Comparison of ENCODE assay signal across 27 cellular contexts in genomic region chr4:79088991-79089705, GRCh38.
"Had no signal": no experiment of that assay in that cellular context is flagged by ENCODE, and none has a peak within 500 bp of the region (broad histone marks: within the 10 kb centered on the region; RNA-seq: fewer than 3 reads in every experiment).

No MANE protein-coding gene starts in this region.

- H3K4me3 Mint-ChIP-seq: activated B cell treated with CpG ODN at 0.5 μM for 24 hours; activated CD4-positive, alpha-beta T cell treated with anti-CD3 and anti-CD28 coated beads, Interleukin-2, amount 10 ng/mL, durations not matched to agents 24 days and 14 days; activated CD8-positive, alpha-beta memory T cell treated with anti-CD3 and anti-CD28 coated beads, Interleukin-2, amount 10 ng/mL, durations not matched to agents 7 days and 5 days; activated naive CD4-positive, alpha-beta T cell treated with anti-CD3 and anti-CD28 coated beads, Interleukin-2, amount 50 U/mL, for 24 hours; activated T-cell treated with anti-CD3 and anti-CD28 coated beads, Interleukin-2, amount 50 U/mL, for 24 hours; activated T-helper 1 cell treated with anti-CD3 and anti-CD28 coated beads, Interleukin-12 subunit alpha, Interleukin-12 subunit beta, Interleukin-2, Interleukin-4 antibody, amounts not matched to agents 30 ng/mL and 10 ng/mL and 1 ng/mL, durations not matched to agents 14 hours and 24 hours and 36 hours; T-helper 17 cell had no signal

- H3K4me3 ChIP-seq: body of pancreas, MG63, Peyer's patch, SJCRH30 had no signal

- H3K27ac ChIP-seq: body of pancreas, Peyer's patch, RWPE1, SJCRH30 had no signal

- H3K36me3 ChIP-seq: MG63, Peyer's patch, SJCRH30 had no signal

- ATAC-seq: activated CD8-positive, alpha-beta memory T cell treated with anti-CD3 and anti-CD28 coated beads, Interleukin-2, amount 10 ng/mL, durations not matched to agents 7 days and 5 days; body of pancreas; T-helper 17 cell had no signal

- H3K27me3 Mint-ChIP-seq: activated CD4-positive, alpha-beta T cell treated with anti-CD3 and anti-CD28 coated beads, Interleukin-2, amount 10 ng/mL, durations not matched to agents 24 days and 14 days; activated CD8-positive, alpha-beta memory T cell treated with anti-CD3 and anti-CD28 coated beads, Interleukin-2, amount 10 ng/mL, durations not matched to agents 7 days and 5 days; activated naive CD4-positive, alpha-beta T cell treated with anti-CD3 and anti-CD28 coated beads, Interleukin-2, amount 50 U/mL, for 24 hours; activated T-cell treated with anti-CD3 and anti-CD28 coated beads, Interleukin-2, amount 50 U/mL, for 24 hours; T-helper 17 cell had no signal

- DNase-seq: activated B cell treated with CpG ODN at 0.5 μM for 24 hours; activated CD4-positive, alpha-beta T cell treated with anti-CD3 and anti-CD28 coated beads for 1 hour; activated CD4-positive, alpha-beta T cell treated with anti-CD3 and anti-CD28 coated beads, Interleukin-2, amount 10 ng/mL, durations not matched to agents 24 days and 14 days; activated CD4-positive, alpha-beta T cell treated with anti-CD3 and anti-CD28 coated beads, Interleukin-2, amount 50 U/mL, for 48 hours; activated CD8-positive, alpha-beta memory T cell treated with anti-CD3 and anti-CD28 coated beads, Interleukin-2, amount 10 ng/mL, durations not matched to agents 7 days and 5 days; activated effector memory CD4-positive, alpha-beta T cell treated with Interleukin-2 at 50 U/mL for 16 hours; activated naive CD4-positive, alpha-beta T cell; activated T-cell treated with anti-CD3 and anti-CD28 coated beads, Interleukin-2, amount 50 U/mL, for 24 hours; aorta; body of pancreas; MG63; NCI-H1105; NCI-H1436; NCI-H1694 treated with DMSO at 0.1 percent for 48 hours; NCI-H2081; NCI-H446 treated with DMSO at 0.1 percent for 48 hours; NCI-H526; NCI-H774; NK-92 treated with Interleukin-12 subunit alpha and Interleukin-12 subunit beta, amount 100 ng/mL, for 24 hours; Peyer's patch; Right ventricle myocardium superior; SJCRH30; T-helper 17 cell; T-helper 9 cell had no signal

- H3K27me3 ChIP-seq: body of pancreas, MG63, Peyer's patch, SJCRH30 had no signal

- H3K4me1 ChIP-seq: body of pancreas, Peyer's patch had no signal

- H3K4me1 Mint-ChIP-seq: activated B cell treated with CpG ODN at 0.5 μM for 24 hours; activated CD4-positive, alpha-beta T cell treated with anti-CD3 and anti-CD28 coated beads, Interleukin-2, amount 10 ng/mL, durations not matched to agents 24 days and 14 days; activated CD8-positive, alpha-beta memory T cell treated with anti-CD3 and anti-CD28 coated beads, Interleukin-2, amount 10 ng/mL, durations not matched to agents 7 days and 5 days; activated naive CD4-positive, alpha-beta T cell treated with anti-CD3 and anti-CD28 coated beads, Interleukin-2, amount 50 U/mL, for 24 hours; T-helper 17 cell had no signal

- H3K9me3 Mint-ChIP-seq: activated B cell treated with CpG ODN at 0.5 μM for 24 hours; activated CD4-positive, alpha-beta T cell treated with anti-CD3 and anti-CD28 coated beads, Interleukin-2, amount 10 ng/mL, durations not matched to agents 24 days and 14 days; activated naive CD4-positive, alpha-beta T cell treated with anti-CD3 and anti-CD28 coated beads, Interleukin-2, amount 50 U/mL, for 24 hours; activated T-cell treated with anti-CD3 and anti-CD28 coated beads, Interleukin-2, amount 50 U/mL, for 24 hours; activated T-helper 1 cell treated with anti-CD3 and anti-CD28 coated beads, Interleukin-12 subunit alpha, Interleukin-12 subunit beta, Interleukin-2, Interleukin-4 antibody, amounts not matched to agents 30 ng/mL and 10 ng/mL and 1 ng/mL, durations not matched to agents 14 hours and 24 hours and 36 hours had no signal

- H3K27ac Mint-ChIP-seq: activated B cell treated with CpG ODN at 0.5 μM for 24 hours; activated CD4-positive, alpha-beta T cell treated with anti-CD3 and anti-CD28 coated beads, Interleukin-2, amount 10 ng/mL, durations not matched to agents 24 days and 14 days; activated CD8-positive, alpha-beta memory T cell treated with anti-CD3 and anti-CD28 coated beads, Interleukin-2, amount 10 ng/mL, durations not matched to agents 7 days and 5 days; activated naive CD4-positive, alpha-beta T cell treated with anti-CD3 and anti-CD28 coated beads, Interleukin-2, amount 50 U/mL, for 24 hours; activated T-cell treated with anti-CD3 and anti-CD28 coated beads, Interleukin-2, amount 50 U/mL, for 24 hours; activated T-helper 1 cell treated with anti-CD3 and anti-CD28 coated beads, Interleukin-12 subunit alpha, Interleukin-12 subunit beta, Interleukin-2, Interleukin-4 antibody, amounts not matched to agents 30 ng/mL and 10 ng/mL and 1 ng/mL, durations not matched to agents 14 hours and 24 hours and 36 hours; T-helper 17 cell had no signal

- H3K36me3 Mint-ChIP-seq: activated CD8-positive, alpha-beta memory T cell treated with anti-CD3 and anti-CD28 coated beads, Interleukin-2, amount 10 ng/mL, durations not matched to agents 7 days and 5 days; activated naive CD4-positive, alpha-beta T cell treated with anti-CD3 and anti-CD28 coated beads, Interleukin-2, amount 50 U/mL, for 24 hours had no signal

- H3K9me3 ChIP-seq: body of pancreas, MG63, Peyer's patch, SJCRH30 had no signal
